ENCODE assay signal across 15 cellular contexts in the genomic region with DNA sequence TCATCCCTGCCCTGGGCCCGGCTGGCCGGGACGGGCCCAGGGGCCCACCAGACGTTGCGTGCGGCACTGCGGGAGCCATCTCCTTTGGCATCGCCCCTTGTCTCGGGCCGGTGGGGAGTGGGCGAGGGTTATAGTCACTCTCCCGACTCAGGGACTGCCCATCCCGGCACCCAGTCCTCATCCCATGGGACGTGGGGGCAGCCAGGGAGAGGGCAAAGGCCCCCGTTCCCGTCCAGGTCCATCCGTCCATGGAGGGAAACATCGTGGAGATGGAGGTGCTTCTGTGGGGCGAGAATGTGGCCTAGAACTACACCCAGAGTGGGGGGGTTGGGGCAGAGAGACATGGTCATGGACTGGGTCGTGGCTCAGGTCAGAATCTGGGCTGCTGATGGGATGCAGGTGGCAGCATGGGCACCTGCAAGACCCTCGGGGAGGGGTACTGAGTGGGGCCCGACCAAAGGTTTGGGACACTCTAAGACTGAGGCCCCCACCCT. TPM values are rescaled to one million over a fixed set of nuclear protein-coding genes. Genes with fewer than 3 reads are reported as not detected.
DNase-seq lines count a peak whose midpoint lies in the region; ATAC-seq and TF ChIP-seq lines count a peak whose summit lies in the region.
"Had no signal": no experiment of that assay in that cellular context is flagged by ENCODE, and none has a peak within 500 bp of the region (broad histone marks: within the 10 kb centered on the region; RNA-seq: fewer than 3 reads in every experiment).

No MANE protein-coding gene starts in this region.

- no peaks in the 10 kb centered on the region for H3K27me3 Mint-ChIP-seq in CD4-positive, alpha-beta T cell
- no peaks in the 10 kb centered on the region for H3K27me3 Mint-ChIP-seq in central memory CD8-positive, alpha-beta T cell

- no TSS peak for BruUV-seq in PC-3 (replicated peaks; lab: Mats Ljungman, UMichigan)

- no peak for TF ChIP-seq CTCF in CD4-positive, alpha-beta T cell (IDR thresholded peaks at IDR 0.05)
- no peak for TF ChIP-seq CTCF in PC-3 (conservative IDR thresholded peaks at IDR 0.05; ENCODE audit: low read depth, low read length)
- no peak for TF ChIP-seq CTCF in osteoblast (IDR thresholded peaks at IDR 0.05; ENCODE audit: extremely low read depth, low read depth, low read length)
- TF ChIP-seq CTCF in GM13977 (IDR thresholded peaks at IDR 0.05; ENCODE audit: extremely low read depth, insufficient read depth, missing control alignments), result no peak

- no peaks in the 10 kb centered on the region for H3F3A ChIP-seq in PC-3 (ENCODE audit: low read length, unreplicated experiment)

- H3K9me3 ChIP-seq in CD4-positive, alpha-beta T cell (ENCODE audit: control insufficient read depth, low read length), result no peaks in the 10 kb centered on the region
- H3K9me3 ChIP-seq in Karpas-422 (ENCODE audit: low read length), result no peaks in the 10 kb centered on the region
- no peaks in the 10 kb centered on the region for H3K9me3 ChIP-seq in PC-3 (ENCODE audit: low read length)
- H3K9me3 ChIP-seq in osteoblast (ENCODE audit: low read depth, low read length), result no peaks in the 10 kb centered on the region
- H3K9me3 ChIP-seq: ascending aorta, MG63 had no signal

- peaks cover 75% of the 10 kb centered on the region for H3K4me1 ChIP-seq in Karpas-422 (ENCODE audit: low read length)
- peaks cover 14% of the 10 kb centered on the region for H3K4me1 ChIP-seq in rectal smooth muscle tissue (ENCODE audit: control insufficient read depth, insufficient read depth, low read length)
- peaks cover 42% of the 10 kb centered on the region for H3K4me1 ChIP-seq in PC-3 (ENCODE audit: insufficient read depth, low read length)
- peaks cover 28% of the 10 kb centered on the region for H3K4me1 ChIP-seq in osteoblast (ENCODE audit: insufficient read depth, low read length)

- peaks cover 67% of the 10 kb centered on the region for H3K79me2 ChIP-seq in Karpas-422 (ENCODE audit: low read length)
- peaks cover 42% of the 10 kb centered on the region for H3K79me2 ChIP-seq in PC-3 (ENCODE audit: low read length)
- H3K79me2 ChIP-seq in osteoblast (ENCODE audit: insufficient read depth, low read length), result peaks cover 45% of the 10 kb centered on the region

- H3K9me2 ChIP-seq in Karpas-422 (replicated peaks; ENCODE audit: insufficient read depth, low read length), result no peaks in the 10 kb centered on the region
- H3K9me2 ChIP-seq in PC-3 (replicated peaks; ENCODE audit: low read length), result no peaks in the 10 kb centered on the region

- no peak for DNase-seq in CD4-positive, alpha-beta T cell
- no peak for DNase-seq in Karpas-422
- DNase-seq in central memory CD8-positive, alpha-beta T cell (ENCODE audit: low spot score in 2 of 2), result no peak
- no peak for DNase-seq in PC-3
- no peak for DNase-seq in osteoblast (ENCODE audit: insufficient read length, low spot score, missing footprints)
- DNase-seq in GM13977 (ENCODE audit: low spot score), result no peak
- DNase-seq: activated effector memory CD4-positive, alpha-beta T cell treated with anti-CD3 and anti-CD28 coated beads, Interleukin-2, amount 50 U/mL, for 16 hours; dermis blood vessel endothelial cell; DMS79 treated with DMSO at 0.1 percent for 48 hours; GOT3; MG63; NCI-H1694; NCI-H510A had no signal

- POLR2A ChIA-PET in CD4-positive, alpha-beta T cell (lab: Charles Lee), result interaction anchor here (1.7 to 2.0 kb wide), 2 partner anchors 21 to 49 kb away, joined by 6 to 8 read pairs; partner anchors contain the start of gene RHOT2
- POLR2A ChIA-PET in PC-3 (lab: Charles Lee; ENCODE audit: unreplicated experiment), result no interaction called here

- no peaks in the 10 kb centered on the region for H3K4me1 Mint-ChIP-seq in CD4-positive, alpha-beta T cell (ENCODE audit: low read depth)
- H3K4me1 Mint-ChIP-seq in central memory CD8-positive, alpha-beta T cell, result peaks cover 7% of the 10 kb centered on the region

- H3K9me3 Mint-ChIP-seq in CD4-positive, alpha-beta T cell, result no peaks in the 10 kb centered on the region
- H3K9me3 Mint-ChIP-seq in central memory CD8-positive, alpha-beta T cell, result no peaks in the 10 kb centered on the region

- H3K4me3 Mint-ChIP-seq in CD4-positive, alpha-beta T cell, result peak overlapping the region; percentile 42
- H3K4me3 Mint-ChIP-seq in central memory CD8-positive, alpha-beta T cell, result peak overlapping the region; percentile 16

- no peaks in the 10 kb centered on the region for H3K36me3 Mint-ChIP-seq in CD4-positive, alpha-beta T cell (ENCODE audit: low read depth)
- peaks cover 5% of the 10 kb centered on the region for H3K36me3 Mint-ChIP-seq in central memory CD8-positive, alpha-beta T cell (ENCODE audit: insufficient read depth)

- H3K4me3 ChIP-seq in Karpas-422 (ENCODE audit: low read length) (peak overlapping the region; percentile 96; the same call in 1 of the 2 replicates), rectal smooth muscle tissue (ENCODE audit: low read length) (peak overlapping the region; percentile 6), PC-3 (ENCODE audit: low read length) (no peak overlapping the region), osteoblast (ENCODE audit: insufficient read depth, low read length) (no peak overlapping the region)
- H3K4me3 ChIP-seq: ascending aorta, MG63 had no signal

- no peak overlapping the region for H3K27ac Mint-ChIP-seq in CD4-positive, alpha-beta T cell
- no peak overlapping the region for H3K27ac Mint-ChIP-seq in central memory CD8-positive, alpha-beta T cell (ENCODE audit: low read depth)

- H3K9ac ChIP-seq in Karpas-422 (ENCODE audit: low read length), result peak overlapping the region; percentile 97
- no peak overlapping the region for H3K9ac ChIP-seq in rectal smooth muscle tissue (ENCODE audit: low read length)
- no peak overlapping the region for H3K9ac ChIP-seq in PC-3 (ENCODE audit: low read length)

- H4K20me1 ChIP-seq in Karpas-422 (ENCODE audit: insufficient read depth, low read depth, low read length) (peaks cover 26% of the 10 kb centered on the region; the same call in 1 of the 2 replicates), PC-3 (ENCODE audit: low read length) (no peaks in the 10 kb centered on the region), osteoblast (ENCODE audit: insufficient read depth, low read length) (peaks cover 7% of the 10 kb centered on the region)

- CTCF ChIA-PET in CD4-positive, alpha-beta T cell (lab: Charles Lee), result no interaction called here
- CTCF ChIA-PET in PC-3 (lab: Charles Lee), result no interaction called here

- no peak overlapping the region for H2AFZ ChIP-seq in Karpas-422 (ENCODE audit: low read length)
- H2AFZ ChIP-seq in PC-3 (ENCODE audit: low read length), result no peak overlapping the region
- no peak overlapping the region for H2AFZ ChIP-seq in osteoblast (ENCODE audit: low read length)

- no peak overlapping the region for H3K27ac ChIP-seq in CD4-positive, alpha-beta T cell (ENCODE audit: low read depth, low read length)
- H3K27ac ChIP-seq in Karpas-422 (ENCODE audit: low read length) (peak overlapping the region; percentile 80), rectal smooth muscle tissue (ENCODE audit: low read depth, low read length) (no peak overlapping the region), PC-3 (ENCODE audit: low read length) (no peak overlapping the region), osteoblast (ENCODE audit: low read depth, low read length) (no peak overlapping the region)
- H3K27ac ChIP-seq: ascending aorta had no signal

- H3K36me3 ChIP-seq in Karpas-422 (ENCODE audit: insufficient read depth, low read length) (peaks cover 3% of the 10 kb centered on the region; the same call in 1 of the 2 replicates), rectal smooth muscle tissue (ENCODE audit: control insufficient read depth, insufficient read depth, low read length) (no peaks in the 10 kb centered on the region), PC-3 (ENCODE audit: low read depth, low read length) (no peaks in the 10 kb centered on the region), osteoblast (ENCODE audit: insufficient read depth, low read length) (no peaks in the 10 kb centered on the region)
- H3K36me3 ChIP-seq: ascending aorta had no signal

- in situ Hi-C loops in GM13977 (cut with MboI; ENCODE audit: low pct_unique_long_range_greater_than_20kb, low sequenced_read_pairs, unreplicated experiment), result no loop called here

- ATAC-seq in CD4-positive, alpha-beta T cell (ENCODE audit: poor library complexity), result no peak
- ATAC-seq in central memory CD8-positive, alpha-beta T cell (replicated peaks; ENCODE audit: extremely low read depth, poor library complexity, severe bottlenecking), result no peak
- no peak for ATAC-seq in PC-3

- no peaks in the 10 kb centered on the region for H3K27me3 ChIP-seq in CD4-positive, alpha-beta T cell (ENCODE audit: control insufficient read depth, insufficient read depth, low read length)
- H3K27me3 ChIP-seq in Karpas-422 (ENCODE audit: low read length) (no peaks in the 10 kb centered on the region), rectal smooth muscle tissue (ENCODE audit: control insufficient read depth, insufficient read depth, low read length) (no peaks in the 10 kb centered on the region), PC-3 (ENCODE audit: low read length) (no peaks in the 10 kb centered on the region), osteoblast (ENCODE audit: insufficient read depth, low read length) (no peaks in the 10 kb centered on the region)
- H3K27me3 ChIP-seq: ascending aorta, MG63 had no signal

- H3K4me2 ChIP-seq in Karpas-422 (ENCODE audit: low read depth, low read length, poor library complexity, severe bottlenecking) (peak overlapping the region; percentile 84), PC-3 (ENCODE audit: low read length) (no peak overlapping the region), osteoblast (ENCODE audit: insufficient read depth, low read length) (no peak overlapping the region)

- intact Hi-C loops in CD4-positive, alpha-beta T cell (cut with DNase I, micrococcal nuclease), result no loop called here
- intact Hi-C loops in PC-3 (cut with micrococcal nuclease), result no loop called here

RNA-seq across cellular contexts. Expression of gene WDR90, which starts 2.4 kb away (rescaled TPM):
- 10 to 100 TPM in 1 of 2 experiments, 1 to 10 TPM in 1; 8.1 to 10.3 TPM for total RNA-seq in CD4-positive, alpha-beta T cell
- 37.2 and 55.2 TPM in 2 replicates for total RNA-seq in Karpas-422 (2014; rRNA removed; shearing (Covaris generic); ENCODE audit: low replicate concordance)
- total RNA-seq in PC-3 (2014; rRNA removed) (44.4 and 72.4 TPM in 2 replicates), osteoblast (10.3 and 19.2 TPM in 2 replicates)

RNA-seq across cellular contexts. Expression of gene MCRIP2, which starts 5.1 kb away (rescaled TPM):
- total RNA-seq in CD4-positive, alpha-beta T cell, result 10 to 100 TPM; 11.4 to 14.6 TPM
- total RNA-seq in Karpas-422 (2014; rRNA removed; shearing (Covaris generic); ENCODE audit: low replicate concordance), result 41.7 and 137 TPM in 2 replicates
- total RNA-seq in PC-3 (2014; rRNA removed) (83.5 and 84.6 TPM in 2 replicates), osteoblast (20.0 and 20.3 TPM in 2 replicates)

RNA-seq across cellular contexts. Expression of gene METTL26, which starts 10.6 kb away (rescaled TPM):
- total RNA-seq in CD4-positive, alpha-beta T cell, result 10 to 100 TPM; 39.5 to 39.6 TPM
- 149 and 293 TPM in 2 replicates for total RNA-seq in Karpas-422 (2014; rRNA removed; shearing (Covaris generic); ENCODE audit: low replicate concordance)
- total RNA-seq in PC-3 (2014; rRNA removed), result 179 and 207 TPM in 2 replicates
- 72.8 and 76.0 TPM in 2 replicates for total RNA-seq in osteoblast

RNA-seq across cellular contexts. Expression of gene WFIKKN1, which starts 15.9 kb away (rescaled TPM):
- under 1 TPM; 0.64 to 0.99 TPM for total RNA-seq in CD4-positive, alpha-beta T cell
- 0.22 TPM in 1 of 2 replicates, not detected in the other for total RNA-seq in Karpas-422 (2014; rRNA removed; shearing (Covaris generic); ENCODE audit: low replicate concordance)
- 0.11 and 0.40 TPM in 2 replicates for total RNA-seq in PC-3 (2014; rRNA removed)
- under 0.01 and 0.36 TPM in 2 replicates for total RNA-seq in osteoblast
- total RNA-seq: ascending aorta had no signal

RNA-seq across cellular contexts. Expression of gene RHOT2, which starts 21.2 kb away (rescaled TPM):
- total RNA-seq in CD4-positive, alpha-beta T cell, result 100 to 1,000 TPM; 202 to 209 TPM
- 73.8 and 114 TPM in 2 replicates for total RNA-seq in Karpas-422 (2014; rRNA removed; shearing (Covaris generic); ENCODE audit: low replicate concordance)
- total RNA-seq in PC-3 (2014; rRNA removed), result 93.0 and 100 TPM in 2 replicates
- total RNA-seq in osteoblast, result 35.9 and 42.0 TPM in 2 replicates

Comparison
In these comparisons a context has a peak if more than half of its experiments do, and no peak if none do; other contexts are left out.
1. H3K4me3 ChIP-seq: peak in Karpas-422 (single experiment) and rectal smooth muscle tissue (single experiment); none in PC-3 (single experiment) and osteoblast (single experiment).